Comparison of ENCODE assay signal across 8 cellular contexts in the genomic region with DNA sequence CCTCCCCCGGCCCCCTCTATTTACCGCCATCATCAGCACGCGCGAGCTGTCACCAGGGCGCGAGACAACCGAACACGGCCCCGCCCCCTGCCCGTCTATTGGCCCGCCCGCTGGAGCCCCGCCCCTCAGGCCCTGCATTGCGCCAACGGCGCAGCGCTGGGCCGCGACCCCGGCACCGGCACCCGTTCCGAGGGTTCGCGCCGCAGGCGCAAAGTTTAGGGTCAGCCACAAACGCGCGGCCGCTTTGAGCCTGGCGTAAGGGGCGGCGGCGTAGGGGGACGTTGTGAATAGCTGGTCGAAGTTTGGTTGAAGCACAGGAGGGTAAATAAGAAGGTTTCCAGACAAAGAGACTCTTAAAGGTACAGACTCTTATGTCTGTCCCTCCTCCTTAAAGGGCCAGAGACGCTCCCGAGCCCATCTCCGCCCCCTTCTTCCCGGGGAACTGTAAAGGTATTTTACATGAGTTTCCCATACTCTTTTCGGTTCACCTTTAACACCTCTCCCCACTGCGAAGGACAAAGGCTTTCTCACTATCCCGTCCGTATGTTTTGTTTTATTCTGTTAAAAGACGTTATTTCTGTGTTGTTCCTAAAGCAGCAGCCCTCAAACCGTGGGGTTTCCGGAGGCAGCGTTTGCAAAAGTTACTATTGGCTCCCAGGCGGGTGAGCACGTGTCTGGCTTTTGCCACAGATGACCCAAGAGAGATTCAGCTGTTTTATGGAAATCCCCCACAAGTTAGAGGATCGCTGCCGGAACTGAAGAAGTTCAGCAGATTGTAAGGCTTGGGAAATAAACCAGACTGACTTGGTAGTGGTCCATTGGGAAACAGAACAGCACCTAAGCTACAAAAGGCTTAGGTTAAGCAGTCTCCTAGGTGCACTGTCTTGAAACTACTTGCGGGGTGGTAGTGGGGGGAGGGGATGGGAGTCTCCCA. TPM values are rescaled to one million over a fixed set of nuclear protein-coding genes. Genes with fewer than 3 reads are reported as not detected.
DNase-seq lines count a peak whose midpoint lies in the region; ATAC-seq and TF ChIP-seq lines count a peak whose summit lies in the region.

A gene (minus strand): TSS at position 76 of the 934 bp plus-strand sequence. CDS start 88,392 bp downstream, outside the sequence.

- CTCF ChIA-PET in GM10248 (lab: Yijun Ruan, JAX), result interaction anchor here (2.2 to 2.5 kb wide), 2 partner anchors 8 to 26 kb away, joined by 9 to 16 read pairs; a partner anchor contains a TSS

- H3K27ac ChIP-seq in ovary (peak within 1 kb of the TSS; percentile 67 to 72), thyroid gland (peak within 1 kb of the TSS; percentile 65 to 72 (median 67))

- POLR2A ChIA-PET in GM10248 (lab: Yijun Ruan, JAX), result interaction anchor here (0.6 to 0.9 kb wide), 4 partner anchors 22 to 1111 kb away, joined by 4 to 9 read pairs (median 4); a partner anchor contains a TSS

- DNase-seq in GM10248 (ENCODE audit: extremely low spot score), result peak; percentile 94
- peak; percentile 81 for DNase-seq in NCI-H1048 (lab: John Stamatoyannopoulos, UW)
- peak; percentile 88 for DNase-seq in SK-N-DZ (ENCODE audit: low spot score)
- DNase-seq in activated naive CD4-positive, alpha-beta T cell treated with anti-CD3 and anti-CD28 coated beads, Interleukin-2, amount 50 U/mL, for 16 hours, result peak; percentile 95
- DNase-seq in head of caudate nucleus, result peak; percentile 78 to 95 (median 91)
- peak; percentile 85 to 93 (median 90) for DNase-seq in ovary
- DNase-seq in thyroid gland, result peak; percentile 91 to 93

- H3K4me1 ChIP-seq in ovary (ENCODE audit: insufficient read depth) (peaks cover 3% of the 10 kb centered on the region), thyroid gland (peaks cover 17 to 21% of the 10 kb centered on the region in 2 donors)

- TF ChIP-seq CTCF in GM10248 (IDR thresholded peaks at IDR 0.05; ENCODE audit: control extremely low read depth, extremely low read depth, low read depth, missing control alignments), result no peak
- no peak for TF ChIP-seq CTCF in ovary (IDR thresholded peaks at IDR 0.05)
- no peak for TF ChIP-seq CTCF in thyroid gland (IDR thresholded peaks at IDR 0.05)

- H3K9me3 ChIP-seq in ovary (no peaks in the 10 kb centered on the region), thyroid gland (no peaks in the 10 kb centered on the region)

- TF ChIP-seq EP300 in ovary (IDR thresholded peaks at IDR 0.05), result no peak

- H3K36me3 ChIP-seq in ovary (no peaks in the 10 kb centered on the region), thyroid gland (no peaks in the 10 kb centered on the region)

- H3K4me3 ChIP-seq in ovary (peak within 1 kb of the TSS; percentile 85), thyroid gland (replicated peaks in 1 of 3) (peak within 1 kb of the TSS; percentile 46 to 89 (median 49))

- intact Hi-C loops in head of caudate nucleus (cut with DNase I) (loop anchor here (2.0 kb wide), 1 partner anchor 25 kb away; a partner anchor contains a TSS), ovary (cut with DNase I) (no loop called here), thyroid gland (cut with DNase I) (no loop called here)

- peak; percentile 76 for ATAC-seq in HG02588 (IDR thresholded peaks at IDR 0.05; ENCODE audit: unreplicated experiment)

- WGBS in ovary, 3 donors, result 0 to 1% (median 1%) methylated on average over 37 to 55 of the region's 55 CpGs
- 1% methylated on average over 21 to 31 of the region's 55 CpGs for WGBS in thyroid gland, 2 donors

- H3K27me3 ChIP-seq in ovary, result no peaks in the 10 kb centered on the region
- no peaks in the 10 kb centered on the region for H3K27me3 ChIP-seq in thyroid gland

- no peak for TF ChIP-seq POLR2A in ovary (IDR thresholded peaks at IDR 0.05)
- TF ChIP-seq POLR2A in thyroid gland (IDR thresholded peaks at IDR 0.05), result peak in 1 of 2 donors; percentile 46

RNA-seq across cellular contexts. Expression of the gene that starts here (rescaled TPM):
- polyA plus RNA-seq in SK-N-DZ (2014; cell fraction: cytosol; rRNA removed), result 7.7 and 7.9 TPM in 2 replicates
- polyA plus RNA-seq in SK-N-DZ (2014; cell fraction: nucleus; rRNA removed), result 8.4 and 19.6 TPM in 2 replicates
- 1 to 10 TPM; 2.4 to 5.1 (median 4.7) TPM for total RNA-seq in ovary
- polyA plus RNA-seq in ovary, result 1 to 10 TPM; 2.0 to 2.7 TPM
- 10 to 100 TPM in 3 of 4 donors, 1 to 10 TPM in 1; 9.8 to 17.5 (median 13.8) TPM for total RNA-seq in thyroid gland

Comparison
In these comparisons a context has a peak if more than half of its experiments do, and no peak if none do; other contexts are left out.
1. Peak in every context shown above with its lines: DNase-seq, ATAC-seq, H3K4me3 ChIP-seq and H3K27ac ChIP-seq.